ENCODE assay signal across 24 cellular contexts in the genomic region with DNA sequence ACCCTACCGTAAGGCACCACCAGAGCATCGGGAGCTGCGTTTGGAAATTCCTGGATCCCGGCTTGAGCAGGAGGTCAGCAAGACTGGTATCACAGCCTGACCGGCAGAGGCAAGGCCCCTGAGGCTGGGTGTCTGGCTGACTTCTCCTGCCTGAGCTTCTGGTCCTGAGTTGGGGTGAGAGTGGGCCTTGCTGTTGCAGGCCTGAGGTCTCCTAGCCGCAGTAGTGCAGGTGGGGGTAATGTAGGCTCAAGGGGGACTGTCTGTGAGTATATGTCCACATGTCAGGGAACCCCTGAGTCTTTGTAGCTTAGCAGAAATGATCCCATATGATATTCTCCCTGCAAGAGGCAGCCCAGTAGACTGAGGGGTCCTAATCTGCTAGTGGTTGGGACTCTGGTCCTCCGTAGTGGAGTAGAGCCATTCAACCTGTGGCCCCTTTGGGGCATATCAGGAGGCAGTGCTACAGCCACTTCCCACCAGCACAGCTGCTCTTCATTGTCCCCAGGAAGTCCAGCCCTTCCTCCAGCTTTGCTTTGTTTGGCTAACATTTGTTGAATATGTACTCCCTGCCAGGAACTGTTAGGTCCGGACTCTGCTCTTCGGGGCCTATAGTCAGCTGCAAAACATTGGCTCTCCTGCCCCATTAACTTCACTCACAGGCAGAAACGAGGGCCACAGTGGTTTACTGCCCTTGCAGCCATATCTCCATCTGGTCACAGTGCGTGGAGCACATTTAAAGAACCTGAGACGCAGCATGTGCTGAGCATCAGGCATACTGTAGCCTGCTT. TPM values are rescaled to one million over a fixed set of nuclear protein-coding genes. Genes with fewer than 3 reads are reported as not detected.
DNase-seq lines count a peak whose midpoint lies in the region; ATAC-seq, FAIRE-seq and TF ChIP-seq lines count a peak whose summit lies in the region.
"Had no signal": no experiment of that assay in that cellular context is flagged by ENCODE, and none has a peak within 500 bp of the region (broad histone marks: within the 10 kb centered on the region; RNA-seq: fewer than 3 reads in every experiment).

No MANE protein-coding gene starts in this region.

- BruUV-seq in endothelial cell of umbilical vein (replicated peaks; lab: Mats Ljungman, UMichigan), result no TSS peak

- H3K9me3 Mint-ChIP-seq in brain, result no peaks in the 10 kb centered on the region
- H3K9me3 Mint-ChIP-seq in stimulated activated naive B cell treated with anti-CD40 and anti-IgM and Interleukin-4, amounts not matched to agents 10 μg/mL and 1 μg/mL and 100 μg/mL, for 72 hours, result no peaks in the 10 kb centered on the region
- H3K9me3 Mint-ChIP-seq: activated CD4-positive, alpha-beta T cell treated with anti-CD3 and anti-CD28 coated beads, Interleukin-2, amount 10 ng/mL, durations not matched to agents 7 days and 5 days; immature natural killer cell; stimulated activated naive CD8-positive, alpha-beta T cell treated with anti-CD3 and anti-CD28 coated beads, Interleukin-15, Interleukin-2, amounts not matched to agents 100 ng/mL and 50 ng/mL, for 24 hours had no signal

- peak overlapping the region; percentile 22 for H3K4me2 ChIP-seq in endothelial cell of umbilical vein (ENCODE audit: insufficient read depth, low read length)

- FAIRE-seq in endothelial cell of umbilical vein (lab: Jason Lieb, UNC), result peak; percentile 93
- FAIRE-seq: H1, small intestine had no signal

- no peak overlapping the region for H3K4me3 ChIP-seq in endothelial cell of umbilical vein (replicated peaks in 1 of 3; ENCODE audit: insufficient read depth in 1 of 3, low read depth in 1 of 3, low read length in 3 of 3)
- H3K4me3 ChIP-seq in lung, result no peak overlapping the region
- H3K4me3 ChIP-seq: adrenal gland, ovary had no signal

- H4K20me1 ChIP-seq in endothelial cell of umbilical vein (replicated peaks; ENCODE audit: control insufficient read depth, extremely low read depth, insufficient read depth, low read length), result no peaks in the 10 kb centered on the region

- POLR2A ChIA-PET in endothelial cell of umbilical vein (lab: Charles Lee), result no interaction called here

- no peak for TF ChIP-seq POLR2A in endothelial cell of umbilical vein (IDR thresholded peaks at IDR 0.05; ENCODE audit: low read depth, low read length)

- 78 to 88% methylated on average over 12 of the region's 12 CpGs for WGBS in lung, 2 donors

- H3K9me1 ChIP-seq in endothelial cell of umbilical vein (replicated peaks; ENCODE audit: control insufficient read depth, extremely low read depth, insufficient read depth, low read length), result no peaks in the 10 kb centered on the region

- H3K27me3 ChIP-seq in endothelial cell of umbilical vein (ENCODE audit: control insufficient read depth in 2 of 2, insufficient read depth in 2 of 2, low read length in 2 of 2) (no peaks in the 10 kb centered on the region), lung (ENCODE audit: control insufficient read depth, insufficient read depth) (no peaks in the 10 kb centered on the region)
- H3K27me3 ChIP-seq: adrenal gland, ovary had no signal

- no peak overlapping the region for H3K9ac ChIP-seq in endothelial cell of umbilical vein (replicated peaks; ENCODE audit: extremely low read depth, insufficient read depth, low read length)

- TF ChIP-seq CTCF in brain (conservative IDR thresholded peaks at IDR 0.05) (no peak), endothelial cell of umbilical vein (IDR thresholded peaks at IDR 0.05; ENCODE audit: extremely low read depth in 1 of 2, insufficient read depth in 1 of 2, low read depth in 1 of 2, low read length in 2 of 2) (no peak), lung (IDR thresholded peaks at IDR 0.05; ENCODE audit: control extremely low read depth, extremely low read depth) (no peak)

- peak overlapping the region in 3 of 5 experiments; percentile 19 to 49 (median 28) for H3K27ac Mint-ChIP-seq in brain
- peak overlapping the region; percentile 69 for H3K27ac Mint-ChIP-seq in stimulated activated naive B cell treated with anti-CD40 and anti-IgM and Interleukin-4, amounts not matched to agents 10 μg/mL and 1 μg/mL and 100 μg/mL, for 72 hours
- H3K27ac Mint-ChIP-seq: activated CD4-positive, alpha-beta T cell treated with anti-CD3 and anti-CD28 coated beads, Interleukin-2, amount 10 ng/mL, durations not matched to agents 7 days and 5 days; stimulated activated naive CD8-positive, alpha-beta T cell treated with anti-CD3 and anti-CD28 coated beads, Interleukin-15, Interleukin-2, amounts not matched to agents 100 ng/mL and 50 ng/mL, for 24 hours had no signal

- no peak overlapping the region for H3K27ac ChIP-seq in endothelial cell of umbilical vein (ENCODE audit: insufficient read depth, low read depth, low read length)
- peak overlapping the region; percentile 14 to 71 for H3K27ac ChIP-seq in lung (ENCODE audit: low read depth in 1 of 2, low read length in 1 of 2)
- H3K27ac ChIP-seq: ovary had no signal

- no peaks in the 10 kb centered on the region for H3K79me2 ChIP-seq in endothelial cell of umbilical vein (ENCODE audit: control insufficient read depth, insufficient read depth, low read length)

- H3K4me1 ChIP-seq in endothelial cell of umbilical vein (ENCODE audit: control insufficient read depth, extremely low read depth, insufficient read depth, low read length), result peaks cover 15% of the 10 kb centered on the region
- peaks cover 7 to 26% of the 10 kb centered on the region in 2 donors for H3K4me1 ChIP-seq in lung (ENCODE audit: control insufficient read depth in 2 of 2, insufficient read depth in 2 of 2, low read length in 2 of 2)

- H3K9me3 ChIP-seq in endothelial cell of umbilical vein (replicated peaks; ENCODE audit: control insufficient read depth, insufficient read depth, low read length), result no peaks in the 10 kb centered on the region
- H3K9me3 ChIP-seq in lung (ENCODE audit: control insufficient read depth in 2 of 2, insufficient read depth in 1 of 2, low read length in 1 of 2), result no peaks in the 10 kb centered on the region
- H3K9me3 ChIP-seq: adrenal gland, ovary had no signal

- H3K4me3 Mint-ChIP-seq in brain, result no peak overlapping the region
- no peak overlapping the region for H3K4me3 Mint-ChIP-seq in stimulated activated naive B cell treated with anti-CD40 and anti-IgM and Interleukin-4, amounts not matched to agents 10 μg/mL and 1 μg/mL and 100 μg/mL, for 72 hours
- H3K4me3 Mint-ChIP-seq: activated CD4-positive, alpha-beta T cell treated with anti-CD3 and anti-CD28 coated beads, Interleukin-2, amount 10 ng/mL, durations not matched to agents 7 days and 5 days; immature natural killer cell; stimulated activated naive CD8-positive, alpha-beta T cell treated with anti-CD3 and anti-CD28 coated beads, Interleukin-15, Interleukin-2, amounts not matched to agents 100 ng/mL and 50 ng/mL, for 24 hours; T-helper 17 cell had no signal

- ATAC-seq in lung (ENCODE audit: insufficient read depth, low FRiP score), result no peak
- no peak for ATAC-seq in stimulated activated naive B cell treated with anti-CD40 and anti-IgM and Interleukin-4, amounts not matched to agents 10 μg/mL and 1 μg/mL and 100 μg/mL, for 72 hours (replicated peaks)
- ATAC-seq: PC-3, T-helper 17 cell had no signal

- DNase-seq in endothelial cell of umbilical vein (ENCODE audit: low read depth, low spot score) (peak; percentile 80), lung (ENCODE audit: low spot score) (no peak), AG08395 (ENCODE audit: low spot score) (no peak), RPMI8226 (no peak), hippocampal formation (lab: John Stamatoyannopoulos, UW) (no peak), HT-29 (ENCODE audit: low spot score) (no peak)
- no peak for DNase-seq in stimulated activated naive B cell treated with anti-CD40 and anti-IgM and Interleukin-4, amounts not matched to agents 10 μg/mL and 1 μg/mL and 100 μg/mL, for 72 hours
- DNase-seq: activated CD4-positive, alpha-beta T cell treated with anti-CD3 and anti-CD28 coated beads, Interleukin-2, amount 10 ng/mL, durations not matched to agents 7 days and 5 days; activated CD8-positive, alpha-beta memory T cell treated with anti-CD3 and anti-CD28 coated beads, Interleukin-2, amount 50 U/mL, for 48 hours; activated gamma-delta T cell; adrenal gland; AML-193; immature natural killer cell; MM.1S; NCI-H1694; NCI-H226; ovary; PC-3; small intestine; stimulated activated CD4-positive, alpha-beta T cell treated with anti-CD3 and anti-CD28 coated beads, Interleukin-2, amount 100 ng/mL, for 48 hours; T-helper 17 cell had no signal

- H3K36me3 ChIP-seq in endothelial cell of umbilical vein (ENCODE audit: control insufficient read depth in 2 of 2, extremely low read depth in 1 of 2, insufficient read depth in 2 of 2, low read length in 2 of 2), result peaks cover 0 to 22% of the 10 kb centered on the region in 2 experiments
- H3K36me3 ChIP-seq in lung (ENCODE audit: control insufficient read depth in 2 of 2, insufficient read depth in 2 of 2, low read length in 2 of 2), result peaks cover 9 to 50% of the 10 kb centered on the region in 2 donors
- H3K36me3 ChIP-seq: ovary had no signal

- peaks cover 13% of the 10 kb centered on the region for H3K4me1 Mint-ChIP-seq in brain
- H3K4me1 Mint-ChIP-seq in stimulated activated naive B cell treated with anti-CD40 and anti-IgM and Interleukin-4, amounts not matched to agents 10 μg/mL and 1 μg/mL and 100 μg/mL, for 72 hours, result peaks cover 2 to 6% of the 10 kb centered on the region in 2 donors

- CTCF ChIA-PET in endothelial cell of umbilical vein (lab: Charles Lee), result interaction anchor here (1.1 to 19.0 kb wide), 3 partner anchors 11 to 270 kb away, joined by 3 to 289 read pairs (median 5); a partner anchor contains a TSS

- H3K36me3 Mint-ChIP-seq in brain, result peaks cover 43% of the 10 kb centered on the region
- H3K36me3 Mint-ChIP-seq in stimulated activated naive B cell treated with anti-CD40 and anti-IgM and Interleukin-4, amounts not matched to agents 10 μg/mL and 1 μg/mL and 100 μg/mL, for 72 hours, result peaks cover 31 to 46% of the 10 kb centered on the region in 2 donors

- H3K27me3 Mint-ChIP-seq in brain, result peaks cover 3% of the 10 kb centered on the region
- no peaks in the 10 kb centered on the region for H3K27me3 Mint-ChIP-seq in stimulated activated naive B cell treated with anti-CD40 and anti-IgM and Interleukin-4, amounts not matched to agents 10 μg/mL and 1 μg/mL and 100 μg/mL, for 72 hours
- H3K27me3 Mint-ChIP-seq: activated CD4-positive, alpha-beta T cell treated with anti-CD3 and anti-CD28 coated beads, Interleukin-2, amount 10 ng/mL, durations not matched to agents 7 days and 5 days; stimulated activated naive CD8-positive, alpha-beta T cell treated with anti-CD3 and anti-CD28 coated beads, Interleukin-15, Interleukin-2, amounts not matched to agents 100 ng/mL and 50 ng/mL, for 24 hours; T-helper 17 cell had no signal

- peak overlapping the region; percentile 15 for H2AFZ ChIP-seq in endothelial cell of umbilical vein (ENCODE audit: low read depth, low read length)

- intact Hi-C loops in endothelial cell of umbilical vein (cut with micrococcal nuclease), result loop anchor here (2.0 kb wide), 1 partner anchor 44 kb away; a partner anchor contains a TSS

- dilution Hi-C loops in endothelial cell of umbilical vein (cut with MboI; ENCODE audit: extremely low pct_ligation_motif_present, low sequenced_read_pairs), result no loop called here

RNA-seq across cellular contexts. Expression of a gene that starts 10.9 kb away (rescaled TPM):
- polyA plus RNA-seq in brain (ENCODE audit: insufficient read depth, low read depth, low replicate concordance) (6.2 TPM), endothelial cell of umbilical vein (0.11 and 0.14 TPM in 2 replicates), lung (1 to 10 TPM in 1 of 2 donors, under 1 TPM in 1; 0.87 to 1.8 TPM)
- total RNA-seq in endothelial cell of umbilical vein (0.25 and 0.58 TPM in 2 replicates), lung (1 to 10 TPM; 2.0 to 4.8 TPM)
- 0.06 and 0.14 TPM in 2 replicates for polyA plus RNA-seq in endothelial cell of umbilical vein (2011; cell fraction: cytosol; rRNA removed)
- polyA plus RNA-seq in endothelial cell of umbilical vein (2011; cell fraction: nucleus; rRNA removed), result 0.07 and 0.08 TPM in 2 replicates
- 0.12 TPM in 1 of 2 replicates, not detected in the other for polyA plus RNA-seq in endothelial cell of umbilical vein (2012)
- polyA minus RNA-seq in endothelial cell of umbilical vein, result 0.13 TPM in 1 of 2 replicates, not detected in the other
- not detected for polyA minus RNA-seq in endothelial cell of umbilical vein (2011; cell fraction: cytosol; rRNA and poly(A)+ RNA removed)
- polyA minus RNA-seq in endothelial cell of umbilical vein (2011; cell fraction: nucleus; rRNA and poly(A)+ RNA removed), result 1.4 TPM in 1 of 2 replicates, not detected in the other
- 1.4 and 2.0 TPM in 2 replicates for total RNA-seq in HT-29 (2014; rRNA removed; shearing (Covaris generic))
- polyA plus RNA-seq: immature natural killer cell had no signal

RNA-seq across cellular contexts. Expression of a gene that starts 17.5 kb away (rescaled TPM):
- polyA plus RNA-seq in brain (ENCODE audit: insufficient read depth, low read depth, low replicate concordance) (279 TPM), endothelial cell of umbilical vein (470 and 561 TPM in 2 replicates), lung (100 to 1,000 TPM in 1 of 2 donors, 10 to 100 TPM in 1; 81.3 to 119 TPM)
- total RNA-seq in endothelial cell of umbilical vein (117 and 119 TPM in 2 replicates), lung (100 to 1,000 TPM in 1 of 2 donors, 10 to 100 TPM in 1; 86.9 to 105 TPM)
- 186 and 196 TPM in 2 replicates for polyA plus RNA-seq in endothelial cell of umbilical vein (2011; cell fraction: cytosol; rRNA removed)
- polyA plus RNA-seq in endothelial cell of umbilical vein (2011; cell fraction: nucleus; rRNA removed), result 227 and 268 TPM in 2 replicates
- polyA plus RNA-seq in endothelial cell of umbilical vein (2012), result 91.9 and 103 TPM in 2 replicates
- 490 and 494 TPM in 2 replicates for polyA minus RNA-seq in endothelial cell of umbilical vein
- 45.0 TPM for polyA minus RNA-seq in endothelial cell of umbilical vein (2011; cell fraction: cytosol; rRNA and poly(A)+ RNA removed)
- polyA minus RNA-seq in endothelial cell of umbilical vein (2011; cell fraction: nucleus; rRNA and poly(A)+ RNA removed), result 63.3 and 75.3 TPM in 2 replicates
- 92.4 and 102 TPM in 2 replicates for total RNA-seq in HT-29 (2014; rRNA removed; shearing (Covaris generic))

RNA-seq across cellular contexts. Expression of a gene that starts 17.7 kb away (rescaled TPM):
- 29.6 TPM for polyA plus RNA-seq in brain (ENCODE audit: insufficient read depth, low read depth, low replicate concordance)
- total RNA-seq in endothelial cell of umbilical vein, result 40.6 and 46.0 TPM in 2 replicates
- polyA plus RNA-seq in endothelial cell of umbilical vein, result 34.7 and 39.8 TPM in 2 replicates
- polyA plus RNA-seq in endothelial cell of umbilical vein (2011; cell fraction: cytosol; rRNA removed), result 37.8 and 41.4 TPM in 2 replicates
- 109 and 139 TPM in 2 replicates for polyA plus RNA-seq in endothelial cell of umbilical vein (2011; cell fraction: nucleus; rRNA removed)
- polyA plus RNA-seq in endothelial cell of umbilical vein (2012), result 55.9 and 92.0 TPM in 2 replicates
- polyA minus RNA-seq in endothelial cell of umbilical vein, result 45.8 and 58.8 TPM in 2 replicates
- polyA minus RNA-seq in endothelial cell of umbilical vein (2011; cell fraction: cytosol; rRNA and poly(A)+ RNA removed), result 35.1 TPM
- 21.0 and 29.9 TPM in 2 replicates for polyA minus RNA-seq in endothelial cell of umbilical vein (2011; cell fraction: nucleus; rRNA and poly(A)+ RNA removed)
- total RNA-seq in lung, result 10 to 100 TPM; 29.0 to 43.7 TPM
- polyA plus RNA-seq in lung, result 10 to 100 TPM; 37.4 to 50.7 TPM
- total RNA-seq in HT-29 (2014; rRNA removed; shearing (Covaris generic)), result 42.4 and 56.0 TPM in 2 replicates

RNA-seq across cellular contexts. Expression of a gene that starts 21.9 kb away (rescaled TPM):
- polyA plus RNA-seq in brain (ENCODE audit: insufficient read depth, low read depth, low replicate concordance), result 29.1 TPM
- total RNA-seq in endothelial cell of umbilical vein, result 31.8 and 33.1 TPM in 2 replicates
- polyA plus RNA-seq in endothelial cell of umbilical vein, result 28.4 and 29.9 TPM in 2 replicates
- polyA plus RNA-seq in endothelial cell of umbilical vein (2011; cell fraction: cytosol; rRNA removed), result 21.7 and 25.2 TPM in 2 replicates
- polyA plus RNA-seq in endothelial cell of umbilical vein (2011; cell fraction: nucleus; rRNA removed), result 82.3 and 91.6 TPM in 2 replicates
- polyA plus RNA-seq in endothelial cell of umbilical vein (2012), result 14.6 and 15.7 TPM in 2 replicates
- polyA minus RNA-seq in endothelial cell of umbilical vein, result 15.9 and 16.6 TPM in 2 replicates
- polyA minus RNA-seq in endothelial cell of umbilical vein (2011; cell fraction: cytosol; rRNA and poly(A)+ RNA removed), result 13.4 TPM
- 14.7 and 15.2 TPM in 2 replicates for polyA minus RNA-seq in endothelial cell of umbilical vein (2011; cell fraction: nucleus; rRNA and poly(A)+ RNA removed)
- total RNA-seq in lung, result 10 to 100 TPM; 24.1 to 29.5 TPM
- 10 to 100 TPM; 21.7 to 22.6 TPM for polyA plus RNA-seq in lung
- 19.9 and 20.4 TPM in 2 replicates for total RNA-seq in HT-29 (2014; rRNA removed; shearing (Covaris generic))

RNA-seq across cellular contexts. Expression of a gene that starts 43.9 kb away (rescaled TPM):
- polyA plus RNA-seq in brain (ENCODE audit: insufficient read depth, low read depth, low replicate concordance), result 1.9 TPM
- total RNA-seq in endothelial cell of umbilical vein, result not detected in 2 replicates
- 0.36 and 0.38 TPM in 2 replicates for polyA plus RNA-seq in endothelial cell of umbilical vein
- 0.28 and 0.32 TPM in 2 replicates for polyA plus RNA-seq in endothelial cell of umbilical vein (2011; cell fraction: cytosol; rRNA removed)
- 0.14 and 0.20 TPM in 2 replicates for polyA plus RNA-seq in endothelial cell of umbilical vein (2011; cell fraction: nucleus; rRNA removed)
- polyA plus RNA-seq in endothelial cell of umbilical vein (2012), result 0.15 and 0.31 TPM in 2 replicates
- polyA minus RNA-seq in endothelial cell of umbilical vein, result 0.76 TPM in 1 of 2 replicates, not detected in the other
- 1.5 TPM for polyA minus RNA-seq in endothelial cell of umbilical vein (2011; cell fraction: cytosol; rRNA and poly(A)+ RNA removed)
- not detected in 2 replicates for polyA minus RNA-seq in endothelial cell of umbilical vein (2011; cell fraction: nucleus; rRNA and poly(A)+ RNA removed)
- total RNA-seq in lung, result 1 to 10 TPM; 1.4 to 2.6 TPM
- polyA plus RNA-seq in lung, result 1 to 10 TPM; 1.1 TPM
- 0.10 and 0.34 TPM in 2 replicates for total RNA-seq in HT-29 (2014; rRNA removed; shearing (Covaris generic))
- total RNA-seq: activated CD4-positive, alpha-beta T cell treated with anti-CD3 and anti-CD28 coated beads, Interleukin-2, amount 10 ng/mL, durations not matched to agents 7 days and 5 days had no signal
